Comparison of ENCODE assay signal across 8 cellular contexts in the genomic region with DNA sequence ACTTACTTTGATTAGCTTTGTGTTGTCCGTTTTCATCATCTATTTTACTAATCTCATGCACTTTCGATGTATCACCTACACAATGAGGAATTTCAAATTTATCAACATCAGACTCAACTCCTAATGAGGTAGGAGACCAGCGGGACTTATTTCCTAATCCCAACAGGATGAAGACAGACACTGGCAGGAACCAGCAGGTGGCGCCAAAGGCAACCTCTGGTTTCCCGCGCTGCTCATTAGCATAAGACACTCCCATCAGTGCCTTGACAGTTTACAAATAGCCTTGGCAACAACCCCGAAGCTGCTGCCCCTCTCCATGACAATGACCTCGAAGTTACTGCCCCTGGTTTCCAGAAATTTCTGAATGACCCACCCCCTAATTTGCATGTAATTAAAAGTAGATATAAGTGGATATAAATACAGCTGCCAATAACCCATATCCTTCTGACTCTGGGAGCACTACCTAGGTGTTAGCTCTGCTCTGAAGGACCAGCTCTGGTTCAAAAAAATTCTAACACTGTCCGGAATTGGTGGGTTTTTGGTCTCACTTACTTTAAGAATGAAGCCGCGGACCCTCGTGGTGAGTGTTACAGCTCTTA.
DNase-seq lines count a peak whose midpoint lies in the region; ATAC-seq and TF ChIP-seq lines count a peak whose summit lies in the region.

No MANE protein-coding gene starts in this region.

- H3K9ac ChIP-seq in NT2/D1 (ENCODE audit: insufficient read length, low read depth) (no peak overlapping the region), mesendoderm (ENCODE audit: low read length) (no peak overlapping the region)

- no peak overlapping the region for H3K56ac ChIP-seq in mesendoderm (ENCODE audit: low read length)

- no peak overlapping the region for H4K5ac ChIP-seq in mesendoderm (ENCODE audit: low read length)

- no peak overlapping the region for H3K4me3 ChIP-seq in NT2/D1 (ENCODE audit: insufficient read length, low read depth)
- no peak overlapping the region for H3K4me3 ChIP-seq in mesendoderm (ENCODE audit: low read length)
- no peak overlapping the region for H3K4me3 ChIP-seq in vagina

- no peak for TF ChIP-seq CTCF in vagina (IDR thresholded peaks at IDR 0.05)

- H3K79me2 ChIP-seq in mesendoderm (ENCODE audit: control insufficient read depth, insufficient read depth, low read length): no peaks in the 10 kb centered on the region

- H3K79me1 ChIP-seq in mesendoderm (ENCODE audit: low read length): no peaks in the 10 kb centered on the region

- H3K27ac ChIP-seq in mesendoderm (ENCODE audit: low read depth, low read length): no peak overlapping the region
- H3K27ac ChIP-seq in vagina: no peak overlapping the region

- H2AK5ac ChIP-seq in mesendoderm (ENCODE audit: low read length): no peak overlapping the region

- ATAC-seq in GM18907 (IDR thresholded peaks at IDR 0.05; ENCODE audit: unreplicated experiment): no peak

- H3K36me3 ChIP-seq in NT2/D1 (ENCODE audit: insufficient read depth, insufficient read length, low read length): no peaks in the 10 kb centered on the region
- no peaks in the 10 kb centered on the region for H3K36me3 ChIP-seq in mesendoderm (ENCODE audit: control insufficient read depth, insufficient read depth, low read length)
- H3K36me3 ChIP-seq in vagina: no peaks in the 10 kb centered on the region

- no peak overlapping the region for H4K8ac ChIP-seq in mesendoderm (ENCODE audit: low read depth, low read length)

- no peak overlapping the region for H3K4ac ChIP-seq in mesendoderm (ENCODE audit: low read depth, low read length)

- H3K4me1 ChIP-seq in NT2/D1 (ENCODE audit: insufficient read depth, insufficient read length) (no peaks in the 10 kb centered on the region), mesendoderm (ENCODE audit: control insufficient read depth, low read depth, low read length) (no peaks in the 10 kb centered on the region), vagina (no peaks in the 10 kb centered on the region)

- DNase-seq in NCI-H82 (lab: John Stamatoyannopoulos, UW) (peak; percentile 55), NCI-H82 treated with DMSO at 0.1 percent for 48 hours (lab: John Stamatoyannopoulos, UW; ENCODE audit: unreplicated experiment) (no peak), NT2/D1 (ENCODE audit: low read depth, low spot score) (peak; percentile 91), T47D (ENCODE audit: low read depth in 1 of 2, low spot score in 1 of 2) (peak; percentile 35 to 78), mesendoderm (peak; percentile 86), vagina (ENCODE audit: extremely low spot score in 2 of 2) (no peak), activated gamma-delta T cell treated with Interleukin-2 at 50 U/mL for 16 hours (no peak)

- WGBS in mesendoderm (ENCODE audit: extremely low coverage, insufficient coverage, low lambda C conversion rate): no CpG with 5 or more reads among the region's 12 CpGs

- H2BK5ac ChIP-seq in mesendoderm (ENCODE audit: low read length): no peak overlapping the region

- H3K23ac ChIP-seq in mesendoderm (ENCODE audit: low read length): no peak overlapping the region

- H3K27me3 ChIP-seq in NT2/D1 (ENCODE audit: insufficient read depth, insufficient read length) (no peaks in the 10 kb centered on the region), mesendoderm (ENCODE audit: insufficient read depth, low read length, poor library complexity) (no peaks in the 10 kb centered on the region), vagina (no peaks in the 10 kb centered on the region)

- H2BK120ac ChIP-seq in mesendoderm (ENCODE audit: low read depth, low read length): no peak overlapping the region

- intact Hi-C loops in vagina (cut with DNase I): no loop called here

- no peak for TF ChIP-seq POLR2A in vagina (IDR thresholded peaks at IDR 0.05)

- H3K18ac ChIP-seq in mesendoderm (ENCODE audit: low read length): no peak overlapping the region

- H2BK15ac ChIP-seq in mesendoderm (replicated peaks; ENCODE audit: low read depth): no peak overlapping the region

- no peak overlapping the region for H3K4me2 ChIP-seq in mesendoderm (ENCODE audit: low read length)

- in situ Hi-C loops in T47D (cut with HindIII; ENCODE audit: low pct_unique_long_range_greater_than_20kb, low sequenced_read_pairs): no loop called here

- H3K9me3 ChIP-seq in NT2/D1 (ENCODE audit: insufficient read depth, low read length) (peaks cover 16% of the 10 kb centered on the region; the same call in 1 of the 2 replicates), vagina (no peaks in the 10 kb centered on the region)

Comparison
In these comparisons a context has a peak if more than half of its experiments do, and no peak if none do; other contexts are left out.
1. DNase-seq: peak in NCI-H82 (single experiment), NT2/D1 (single experiment), T47D (2 of 2) and mesendoderm (single experiment); none in NCI-H82 treated with DMSO at 0.1 percent for 48 hours (single experiment), vagina (0 of 2) and activated gamma-delta T cell treated with Interleukin-2 at 50 U/mL for 16 hours (single experiment).